15 cellular contexts compared by ENCODE assay signal in genomic region chr14:68576496-68577244, GRCh38.
DNase-seq lines count a peak whose midpoint lies in the region; ATAC-seq and TF ChIP-seq lines count a peak whose summit lies in the region.
"Had no signal": no experiment of that assay in that cellular context is flagged by ENCODE, and none has a peak within 500 bp of the region (broad histone marks: within the 10 kb centered on the region; RNA-seq: fewer than 3 reads in every experiment).

No MANE protein-coding gene starts in this region.

- no peaks in the 10 kb centered on the region for H3K79me2 ChIP-seq in mesendoderm (ENCODE audit: control insufficient read depth, insufficient read depth, low read length)

- H3K27ac ChIP-seq in mesendoderm (ENCODE audit: low read depth, low read length): no peak overlapping the region

- no peak for ATAC-seq in GM19455 (IDR thresholded peaks at IDR 0.05; ENCODE audit: unreplicated experiment)

- no peaks in the 10 kb centered on the region for H3K27me3 ChIP-seq in mesendoderm (ENCODE audit: insufficient read depth, low read length, poor library complexity)
- H3K27me3 ChIP-seq: foreskin keratinocyte had no signal

- H3K79me1 ChIP-seq in mesendoderm (ENCODE audit: low read length): no peaks in the 10 kb centered on the region

- no peak overlapping the region for H3K4me3 ChIP-seq in mesendoderm (ENCODE audit: low read length)

- no peak overlapping the region for H3K23ac ChIP-seq in mesendoderm (ENCODE audit: low read length)

- no peak for TF ChIP-seq CTCF in neural crest cell (conservative IDR thresholded peaks at IDR 0.05)

- H3K56ac ChIP-seq in mesendoderm (ENCODE audit: low read length): no peak overlapping the region

- no CpG with 5 or more reads among the region's 4 CpGs for WGBS in mesendoderm (ENCODE audit: extremely low coverage, insufficient coverage, low lambda C conversion rate)

- H3K9me3 Mint-ChIP-seq in neural crest cell: peaks cover 3% of the 10 kb centered on the region
- H3K9me3 Mint-ChIP-seq in activated naive CD4-positive, alpha-beta T cell treated with anti-CD3 and anti-CD28 coated beads, Interleukin-2, amount 10 ng/mL, durations not matched to agents 7 days and 5 days: no peaks in the 10 kb centered on the region

- CTCF ChIA-PET in activated naive CD4-positive, alpha-beta T cell treated with anti-CD3 and anti-CD28 coated beads, Interleukin-2, amount 10 ng/mL, durations not matched to agents 7 days and 5 days (lab: Charles Lee): no interaction called here

- H3K18ac ChIP-seq in mesendoderm (ENCODE audit: low read length): no peak overlapping the region

- H2BK15ac ChIP-seq in mesendoderm (replicated peaks; ENCODE audit: low read depth): no peak overlapping the region

- H2AK5ac ChIP-seq in mesendoderm (ENCODE audit: low read length): no peak overlapping the region

- no peak overlapping the region for H2BK120ac ChIP-seq in mesendoderm (ENCODE audit: low read depth, low read length)

- no peak overlapping the region for H3K4ac ChIP-seq in mesendoderm (ENCODE audit: low read depth, low read length)

- H3K27ac Mint-ChIP-seq in neural crest cell (ENCODE audit: unreplicated experiment): peak overlapping the region; percentile 79
- H3K27ac Mint-ChIP-seq in activated naive CD4-positive, alpha-beta T cell treated with anti-CD3 and anti-CD28 coated beads, Interleukin-2, amount 10 ng/mL, durations not matched to agents 7 days and 5 days: no peak overlapping the region

- H3K4me2 ChIP-seq in mesendoderm (ENCODE audit: low read length): no peak overlapping the region

- H4K5ac ChIP-seq in mesendoderm (ENCODE audit: low read length): no peak overlapping the region

- H3K4me1 ChIP-seq in mesendoderm (ENCODE audit: control insufficient read depth, low read depth, low read length): no peaks in the 10 kb centered on the region

- peak overlapping the region; percentile 8 for H3K4me3 Mint-ChIP-seq in neural crest cell
- no peak overlapping the region for H3K4me3 Mint-ChIP-seq in activated naive CD4-positive, alpha-beta T cell treated with anti-CD3 and anti-CD28 coated beads, Interleukin-2, amount 10 ng/mL, durations not matched to agents 7 days and 5 days

- H3K9ac ChIP-seq in mesendoderm (ENCODE audit: low read length): no peak overlapping the region

- peaks cover 63% of the 10 kb centered on the region for H3K4me1 Mint-ChIP-seq in neural crest cell
- no peaks in the 10 kb centered on the region for H3K4me1 Mint-ChIP-seq in activated naive CD4-positive, alpha-beta T cell treated with anti-CD3 and anti-CD28 coated beads, Interleukin-2, amount 10 ng/mL, durations not matched to agents 7 days and 5 days

- DNase-seq in COLO829 (ENCODE audit: low spot score): peak; percentile 37
- DNase-seq in M059J (ENCODE audit: low read depth): peak; percentile 98
- peak; percentile 78 for DNase-seq in dermis blood vessel endothelial cell
- no peak for DNase-seq in neural crest cell (ENCODE audit: low read depth, low spot score)
- no peak for DNase-seq in NOMO-1 treated with dmso at 0.1 percent for 144 hours (lab: John Stamatoyannopoulos, UW; ENCODE audit: unreplicated experiment)
- DNase-seq in activated naive CD4-positive, alpha-beta T cell treated with anti-CD3 and anti-CD28 coated beads, Interleukin-2, amount 10 ng/mL, durations not matched to agents 7 days and 5 days: no peak
- DNase-seq in mesendoderm: no peak
- DNase-seq: activated CD8-positive, alpha-beta memory T cell treated with anti-CD3 and anti-CD28 coated beads for 24 hours; amygdala; DMS79; NCI-H1694 treated with DMSO at 0.1 percent for 48 hours; SHP77; stimulated activated CD4-positive, alpha-beta T cell treated with anti-CD3 and anti-CD28 coated beads, Interleukin-4, amount 100 ng/mL, for 4 hours had no signal

- H4K8ac ChIP-seq in mesendoderm (ENCODE audit: low read depth, low read length): no peak overlapping the region

- no peak overlapping the region for H2BK5ac ChIP-seq in mesendoderm (ENCODE audit: low read length)

- no peaks in the 10 kb centered on the region for H3K27me3 Mint-ChIP-seq in neural crest cell (ENCODE audit: low read depth)
- peaks cover 8% of the 10 kb centered on the region for H3K27me3 Mint-ChIP-seq in activated naive CD4-positive, alpha-beta T cell treated with anti-CD3 and anti-CD28 coated beads, Interleukin-2, amount 10 ng/mL, durations not matched to agents 7 days and 5 days

- H3K36me3 Mint-ChIP-seq in neural crest cell (ENCODE audit: low read depth): peaks cover 9% of the 10 kb centered on the region
- H3K36me3 Mint-ChIP-seq in activated naive CD4-positive, alpha-beta T cell treated with anti-CD3 and anti-CD28 coated beads, Interleukin-2, amount 10 ng/mL, durations not matched to agents 7 days and 5 days: peaks cover 2% of the 10 kb centered on the region

- H3K36me3 ChIP-seq in mesendoderm (ENCODE audit: control insufficient read depth, insufficient read depth, low read length): no peaks in the 10 kb centered on the region

Comparison
In these comparisons a context has a peak if more than half of its experiments do, and no peak if none do; other contexts are left out.
1. DNase-seq: peak in COLO829 (single experiment), M059J (single experiment) and dermis blood vessel endothelial cell (single experiment); none in neural crest cell (single experiment), NOMO-1 treated with dmso at 0.1 percent for 144 hours (single experiment), activated naive CD4-positive, alpha-beta T cell treated with anti-CD3 and anti-CD28 coated beads, Interleukin-2, amount 10 ng/mL, durations not matched to agents 7 days and 5 days (single experiment) and mesendoderm (single experiment).